ENCODE assay signal across 9 cellular contexts in genomic region chr2:37561615-37562569, GRCh38.
DNase-seq lines count a peak whose midpoint lies in the region; ATAC-seq and TF ChIP-seq lines count a peak whose summit lies in the region.
"Had no signal": no experiment of that assay in that cellular context is flagged by ENCODE, and none has a peak within 500 bp of the region (broad histone marks: within the 10 kb centered on the region; RNA-seq: fewer than 3 reads in every experiment).

No MANE protein-coding gene starts in this region.

- no peaks in the 10 kb centered on the region for H3K9me3 ChIP-seq in mammary epithelial cell (replicated peaks; ENCODE audit: insufficient read depth, low read length)
- H3K9me3 ChIP-seq in psoas muscle = no peaks in the 10 kb centered on the region

- H3K4me3 ChIP-seq in mammary epithelial cell (replicated peaks in 1 of 3; ENCODE audit: insufficient read depth in 1 of 3, low read depth in 2 of 3, low read length in 3 of 3) (no peak overlapping the region), psoas muscle (no peak overlapping the region)

- no peak overlapping the region for H3K9ac ChIP-seq in mammary epithelial cell (ENCODE audit: insufficient read depth, low read length)

- dilution Hi-C loops in mammary epithelial cell (cut with HindIII; ENCODE audit: low sequenced_read_pairs) = no loop called here

- H3K27ac ChIP-seq in mammary epithelial cell (ENCODE audit: insufficient read depth, low read depth, low read length) = peak overlapping the region; percentile 93
- peak overlapping the region; percentile 1 for H3K27ac ChIP-seq in psoas muscle
- H3K27ac ChIP-seq: 22Rv1 had no signal

- intact Hi-C loops in mammary epithelial cell (cut with micrococcal nuclease) = loop anchor here (5.0 kb wide), 1 partner anchor 75 kb away; no protein-coding TSS in a partner anchor
- intact Hi-C loops in psoas muscle (cut with DNase I) = no loop called here

- TSS peak; percentile 80 for BruUV-seq in mammary epithelial cell (replicated peaks; lab: Mats Ljungman, UMichigan)

- no peaks in the 10 kb centered on the region for H4K20me1 ChIP-seq in mammary epithelial cell (ENCODE audit: insufficient read depth, low read length)

- DNase-seq in DMS 273 (lab: John Stamatoyannopoulos, UW; ENCODE audit: unreplicated experiment) (peak; percentile 62), DMS 273 treated with DMSO at 0.1 percent for 48 hours (lab: John Stamatoyannopoulos, UW) (no peak), NCI-H2196 treated with DMSO at 0.1 percent for 48 hours (lab: John Stamatoyannopoulos, UW; ENCODE audit: unreplicated experiment) (peak; percentile 49), mammary epithelial cell (peak; percentile 93), psoas muscle (no peak), GF-D8 (lab: John Stamatoyannopoulos, UW) (no peak)

- H2AFZ ChIP-seq in mammary epithelial cell (ENCODE audit: low read depth, low read length) = no peak overlapping the region

- H3K27me3 ChIP-seq in mammary epithelial cell (ENCODE audit: insufficient read depth, low read length) (no peaks in the 10 kb centered on the region), psoas muscle (ENCODE audit: insufficient read depth in 3 of 3, low read length in 2 of 3) (no peaks in the 10 kb centered on the region)

- TF ChIP-seq CTCF in mammary epithelial cell (conservative IDR thresholded peaks at IDR 0.05 in 1 of 2, IDR thresholded peaks at IDR 0.05 in 1 of 2; ENCODE audit: extremely low read depth in 1 of 2, insufficient read depth in 1 of 2, low read depth in 1 of 2, low read length in 2 of 2) (no peak), psoas muscle (IDR thresholded peaks at IDR 0.05) (no peak)

- ATAC-seq in HG02759 (IDR thresholded peaks at IDR 0.05; ENCODE audit: unreplicated experiment) (peak; percentile 84), psoas muscle (peak; percentile 80 to 93 (median 83)), HG02623 (IDR thresholded peaks at IDR 0.05; ENCODE audit: unreplicated experiment) (no peak)

- H3K36me3 ChIP-seq in mammary epithelial cell (ENCODE audit: insufficient read depth, low read length) = no peaks in the 10 kb centered on the region
- no peaks in the 10 kb centered on the region for H3K36me3 ChIP-seq in psoas muscle (ENCODE audit: insufficient read depth in 1 of 2, low read depth in 1 of 2)

- WGBS in mammary epithelial cell (ENCODE audit: low coverage, missing lambda C conversion rate) = 2% methylated on average over 5 of the region's 5 CpGs
- 44 to 63% (median 53%) methylated on average over 5 of the region's 5 CpGs for WGBS in psoas muscle, 3 donors

- H3K4me2 ChIP-seq in mammary epithelial cell (ENCODE audit: insufficient read depth, low read depth, low read length) = peak overlapping the region; percentile 68

- H3K4me1 ChIP-seq in mammary epithelial cell (ENCODE audit: insufficient read depth, low read length) (peaks cover 29% of the 10 kb centered on the region), psoas muscle (peaks cover 9% of the 10 kb centered on the region)

- CTCF ChIA-PET in mammary epithelial cell (lab: Charles Lee; ENCODE audit: low non-redundant PET) = interaction anchor here (1.0 kb wide), 1 partner anchor 270 kb away, joined by 6 read pairs; no protein-coding TSS in a partner anchor

- no peaks in the 10 kb centered on the region for H3K79me2 ChIP-seq in mammary epithelial cell (ENCODE audit: insufficient read depth, low read length)

- in situ Hi-C loops in mammary epithelial cell (cut with MboI; ENCODE audit: low sequenced_read_pairs in 2 of 2) = no loop called here

Comparison
In these comparisons a context has a peak if more than half of its experiments do, and no peak if none do; other contexts are left out.
1. DNase-seq: peak in DMS 273 (single experiment), NCI-H2196 treated with DMSO at 0.1 percent for 48 hours (single experiment) and mammary epithelial cell (single experiment); none in DMS 273 treated with DMSO at 0.1 percent for 48 hours (single experiment), psoas muscle (0 of 2) and GF-D8 (single experiment).